In genomic region chrX:150293311-150294013, GRCh38 we compare ENCODE assay signal across 17 cellular contexts.
DNase-seq lines count a peak whose midpoint lies in the region; ATAC-seq, FAIRE-seq and TF ChIP-seq lines count a peak whose summit lies in the region.
"Had no signal": no experiment of that assay in that cellular context is flagged by ENCODE, and none has a peak within 500 bp of the region (broad histone marks: within the 10 kb centered on the region; RNA-seq: fewer than 3 reads in every experiment).

No MANE protein-coding gene starts in this region.

- H3K36me3 ChIP-seq in PC-3 (ENCODE audit: low read depth, low read length), result no peaks in the 10 kb centered on the region
- H3K36me3 ChIP-seq in osteoblast (ENCODE audit: insufficient read depth, low read length), result no peaks in the 10 kb centered on the region
- H3K36me3 ChIP-seq in uterus, result no peaks in the 10 kb centered on the region

- no peaks in the 10 kb centered on the region for H4K20me1 ChIP-seq in PC-3 (ENCODE audit: low read length)
- no peaks in the 10 kb centered on the region for H4K20me1 ChIP-seq in osteoblast (ENCODE audit: insufficient read depth, low read length)

- H3K4me1 ChIP-seq in PC-3 (ENCODE audit: insufficient read depth, low read length) (peaks cover 23% of the 10 kb centered on the region), osteoblast (ENCODE audit: insufficient read depth, low read length) (no peaks in the 10 kb centered on the region), uterus (no peaks in the 10 kb centered on the region)

- peak; percentile 98 for ATAC-seq in PC-3

- H3K27me3 Mint-ChIP-seq in type B pancreatic cell, result no peaks in the 10 kb centered on the region
- H3K27me3 Mint-ChIP-seq: B cell; CD4-positive, alpha-beta T cell had no signal

- TF ChIP-seq POLR2A in uterus (IDR thresholded peaks at IDR 0.05), result no peak

- peak overlapping the region; percentile 37; the same call in 1 of the 2 replicates for H3K4me3 ChIP-seq in PC-3 (ENCODE audit: low read length)
- H3K4me3 ChIP-seq in osteoblast (ENCODE audit: insufficient read depth, low read length), result no peak overlapping the region
- no peak overlapping the region for H3K4me3 ChIP-seq in uterus

- no peaks in the 10 kb centered on the region for H3K79me2 ChIP-seq in PC-3 (ENCODE audit: low read length)
- no peaks in the 10 kb centered on the region for H3K79me2 ChIP-seq in osteoblast (ENCODE audit: insufficient read depth, low read length)

- no peaks in the 10 kb centered on the region for H3K4me1 Mint-ChIP-seq in type B pancreatic cell (ENCODE audit: unreplicated experiment)
- H3K4me1 Mint-ChIP-seq: B cell had no signal

- DNase-seq in DMS53 (lab: John Stamatoyannopoulos, UW), result peak; percentile 35
- DNase-seq in PC-3, result peak; percentile 75
- DNase-seq in epithelial cell of prostate (ENCODE audit: low read depth, low spot score), result peak; percentile 6
- DNase-seq in osteoblast (ENCODE audit: insufficient read length, low spot score, missing footprints), result no peak
- no peak for DNase-seq in urothelium cell line (ENCODE audit: low spot score)
- no peak for DNase-seq in uterus
- no peak for DNase-seq in type B pancreatic cell (ENCODE audit: extremely low spot score, unreplicated experiment)
- DNase-seq in stimulated activated CD4-positive, alpha-beta T cell treated with anti-CD3 and anti-CD28 coated beads, Interleukin-2, amount 100 ng/mL, for 48 hours, result no peak
- DNase-seq: CD4-positive, alpha-beta T cell; EL; HCEC 1CT; NCI-H1092; NCI-H1694; SHP77 had no signal

- POLR2A ChIA-PET in PC-3 (lab: Charles Lee; ENCODE audit: unreplicated experiment), result no interaction called here

- H3K27me3 ChIP-seq in PC-3 (ENCODE audit: low read length) (no peaks in the 10 kb centered on the region), osteoblast (ENCODE audit: insufficient read depth, low read length) (no peaks in the 10 kb centered on the region), uterus (no peaks in the 10 kb centered on the region)

- H3K9ac ChIP-seq in PC-3 (ENCODE audit: low read length), result no peak overlapping the region

- H3K36me3 Mint-ChIP-seq in type B pancreatic cell, result no peaks in the 10 kb centered on the region

- intact Hi-C loops in PC-3 (cut with micrococcal nuclease) (loop anchor here (5.0 kb wide), 1 partner anchor 69 kb away; the partner anchor contains the start of gene MAMLD1), uterus (cut with DNase I; ENCODE audit: low total_unique reads) (no loop called here)

- H3K4me2 ChIP-seq in PC-3 (ENCODE audit: low read length), result peak overlapping the region; percentile 77
- H3K4me2 ChIP-seq in osteoblast (ENCODE audit: insufficient read depth, low read length), result no peak overlapping the region

- BruUV-seq in PC-3 (replicated peaks; lab: Mats Ljungman, UMichigan), result no TSS peak

- TF ChIP-seq CTCF in PC-3 (conservative IDR thresholded peaks at IDR 0.05; ENCODE audit: low read depth, low read length) (no peak), osteoblast (IDR thresholded peaks at IDR 0.05; ENCODE audit: extremely low read depth, low read depth, low read length) (no peak), uterus (IDR thresholded peaks at IDR 0.05) (no peak), type B pancreatic cell (conservative IDR thresholded peaks at IDR 0.05) (no peak)

- H3F3A ChIP-seq in PC-3 (ENCODE audit: low read length, unreplicated experiment), result no peaks in the 10 kb centered on the region

- H3K27ac ChIP-seq in PC-3 (ENCODE audit: low read length) (peak overlapping the region; percentile 63), epithelial cell of prostate (no peak overlapping the region), osteoblast (ENCODE audit: low read depth, low read length) (no peak overlapping the region), uterus (no peak overlapping the region)

- H3K9me2 ChIP-seq in PC-3 (replicated peaks; ENCODE audit: low read length), result no peaks in the 10 kb centered on the region

- no peak overlapping the region for H3K4me3 Mint-ChIP-seq in type B pancreatic cell
- H3K4me3 Mint-ChIP-seq: B cell; CD4-positive, alpha-beta T cell had no signal

- CTCF ChIA-PET in PC-3 (lab: Charles Lee), result no interaction called here

- no peak overlapping the region for H3K27ac Mint-ChIP-seq in type B pancreatic cell
- H3K27ac Mint-ChIP-seq: B cell; CD4-positive, alpha-beta T cell had no signal

- no peak overlapping the region for H2AFZ ChIP-seq in PC-3 (ENCODE audit: low read length)
- H2AFZ ChIP-seq in osteoblast (ENCODE audit: low read length), result peak overlapping the region; percentile 8

- H3K9me3 ChIP-seq in PC-3 (ENCODE audit: low read length) (no peaks in the 10 kb centered on the region), osteoblast (ENCODE audit: low read depth, low read length) (no peaks in the 10 kb centered on the region), uterus (no peaks in the 10 kb centered on the region)

- H3K9me3 Mint-ChIP-seq in type B pancreatic cell, result no peaks in the 10 kb centered on the region
- H3K9me3 Mint-ChIP-seq: CD4-positive, alpha-beta T cell had no signal

- no peak for FAIRE-seq in urothelium cell line (lab: Jason Lieb, UNC)
- FAIRE-seq: D721Med, RCC 7860 had no signal

Comparison
In these comparisons a context has a peak if more than half of its experiments do, and no peak if none do; other contexts are left out.
1. DNase-seq: peak in DMS53 (single experiment), PC-3 (single experiment) and epithelial cell of prostate (single experiment); none in osteoblast (single experiment), urothelium cell line (single experiment), uterus (0 of 2), type B pancreatic cell (single experiment) and stimulated activated CD4-positive, alpha-beta T cell treated with anti-CD3 and anti-CD28 coated beads, Interleukin-2, amount 100 ng/mL, for 48 hours (0 of 2).